1 cellular context compared by ENCODE assay signal in the genomic region with DNA sequence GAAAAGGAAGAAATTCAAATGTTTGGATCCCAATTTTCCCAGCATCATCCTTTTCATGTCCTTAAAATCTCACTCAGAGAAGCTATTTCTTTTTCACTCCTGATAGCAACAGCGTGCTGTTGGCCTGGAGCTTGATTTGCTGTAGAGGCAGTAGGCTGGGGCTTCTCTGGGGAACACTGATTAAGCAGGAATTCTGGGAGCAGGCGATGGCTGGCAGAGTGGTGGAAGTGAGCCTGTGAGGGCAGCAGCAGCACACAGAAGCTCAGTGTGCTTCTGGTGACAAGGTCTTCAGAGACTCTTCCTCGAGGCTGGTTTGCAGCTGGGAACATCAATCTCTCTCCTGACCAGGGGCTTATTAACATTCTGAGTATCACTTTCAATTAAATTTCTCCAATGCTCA.
TF ChIP-seq lines count a peak whose summit lies in the region.

No MANE protein-coding gene starts in this region.

TF ChIP-seq in H1, 55 proteins besides CTCF, POLR2A, EP300 and RAD21:
- TF ChIP-seq SP2 (IDR thresholded peaks at IDR 0.05; ENCODE audit: low read length) = no peak
- no peak for TF ChIP-seq BACH1 (IDR thresholded peaks at IDR 0.05; ENCODE audit: low read length)
- TF ChIP-seq CTBP2 (IDR thresholded peaks at IDR 0.05; ENCODE audit: borderline replicate concordance, insufficient read depth, insufficient read length, low read length) = no peak
- TF ChIP-seq, protein P1, sequence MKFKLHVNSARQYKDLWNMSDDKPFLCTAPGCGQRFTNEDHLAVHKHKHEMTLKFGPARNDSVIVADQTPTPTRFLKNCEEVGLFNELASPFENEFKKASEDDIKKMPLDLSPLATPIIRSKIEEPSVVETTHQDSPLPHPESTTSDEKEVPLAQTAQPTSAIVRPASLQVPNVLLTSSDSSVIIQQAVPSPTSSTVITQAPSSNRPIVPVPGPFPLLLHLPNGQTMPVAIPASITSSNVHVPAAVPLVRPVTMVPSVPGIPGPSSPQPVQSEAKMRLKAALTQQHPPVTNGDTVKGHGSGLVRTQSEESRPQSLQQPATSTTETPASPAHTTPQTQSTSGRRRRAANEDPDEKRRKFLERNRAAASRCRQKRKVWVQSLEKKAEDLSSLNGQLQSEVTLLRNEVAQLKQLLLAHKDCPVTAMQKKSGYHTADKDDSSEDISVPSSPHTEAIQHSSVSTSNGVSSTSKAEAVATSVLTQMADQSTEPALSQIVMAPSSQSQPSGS (IDR thresholded peaks at IDR 0.05; ENCODE audit: low read length) = no peak
- no peak for TF ChIP-seq SIRT6 (IDR thresholded peaks at IDR 0.05; ENCODE audit: low read length)
- no peak for TF ChIP-seq KDM4A (IDR thresholded peaks at IDR 0.05; ENCODE audit: low read depth, low read length, severe bottlenecking)
- TF ChIP-seq CHD2 (IDR thresholded peaks at IDR 0.05; ENCODE audit: low read length) = no peak
- TF ChIP-seq CBX8 (IDR thresholded peaks at IDR 0.05; ENCODE audit: borderline replicate concordance, low read depth, low read length) = no peak
- TF ChIP-seq RBBP5 (IDR thresholded peaks at IDR 0.05; ENCODE audit: borderline replicate concordance, low read depth, low read length) = no peak
- no peak for TF ChIP-seq EZH2 (IDR thresholded peaks at IDR 0.05; ENCODE audit: low read depth, low read length, severe bottlenecking)
- no peak for TF ChIP-seq NANOG (IDR thresholded peaks at IDR 0.05; ENCODE audit: insufficient read depth, low read depth, low read length, poor library complexity, severe bottlenecking)
- no peak for TF ChIP-seq ZNF274 (IDR thresholded peaks at IDR 0.05; ENCODE audit: borderline replicate concordance, extremely low read depth, low read length)
